ENCODE assay signal across 1 cellular context in genomic region chr2:194619368-194619767, GRCh38.
TF ChIP-seq lines count a peak whose summit lies in the region.

No MANE protein-coding gene starts in this region.

TF ChIP-seq in GM12878, 131 proteins besides CTCF, POLR2A, EP300 and RAD21 (continued from another document):
- TF ChIP-seq BCLAF1 (IDR thresholded peaks at IDR 0.05) (no peak), USF1 (IDR thresholded peaks at IDR 0.05; ENCODE audit: borderline replicate concordance, extremely low read length, insufficient read depth, low read depth, low read length) (no peak), ZBTB4 (CRISPR knock-in tag; IDR thresholded peaks at IDR 0.05) (no peak), IKZF2 (IDR thresholded peaks at IDR 0.05) (no peak), ZBTB11 (CRISPR knock-in tag; IDR thresholded peaks at IDR 0.05) (no peak), SPI1 (IDR thresholded peaks at IDR 0.05; ENCODE audit: borderline replicate concordance, insufficient read depth, low read depth, low read length) (no peak)
